ENCODE assay signal across 3 cellular contexts in genomic region chr12:8308611-8309010, GRCh38.
DNase-seq lines count a peak whose midpoint lies in the region.
"Not testable (repeated sequence)": the region's sequence is repeated elsewhere in the genome, so short reads cannot be mapped to it uniquely, and the experiment has no call there.

No MANE protein-coding gene starts in this region.

- H3K27ac ChIP-seq in SJCRH30: not testable (repeated sequence)

- H3K27ac Mint-ChIP-seq in activated naive CD4-positive, alpha-beta T cell treated with anti-CD3 and anti-CD28 coated beads, Interleukin-2, amount 50 U/mL, for 24 hours: peak overlapping the region; percentile 62

- peak; percentile 1 for DNase-seq in COLO668 (lab: John Stamatoyannopoulos, UW; ENCODE audit: unreplicated experiment)
- peak; percentile 65 to 74 for DNase-seq in SJCRH30

- H3K36me3 Mint-ChIP-seq in activated naive CD4-positive, alpha-beta T cell treated with anti-CD3 and anti-CD28 coated beads, Interleukin-2, amount 50 U/mL, for 24 hours: not testable (repeated sequence)

- not testable (repeated sequence) for H3K9me3 ChIP-seq in SJCRH30 (replicated peaks)

- not testable (repeated sequence) for H3K4me1 Mint-ChIP-seq in activated naive CD4-positive, alpha-beta T cell treated with anti-CD3 and anti-CD28 coated beads, Interleukin-2, amount 50 U/mL, for 24 hours

- H3K4me3 ChIP-seq in SJCRH30: not testable (repeated sequence)

- H3K27me3 Mint-ChIP-seq in activated naive CD4-positive, alpha-beta T cell treated with anti-CD3 and anti-CD28 coated beads, Interleukin-2, amount 50 U/mL, for 24 hours: not testable (repeated sequence)

- H3K4me1 ChIP-seq in SJCRH30: not testable (repeated sequence)

- H3K27me3 ChIP-seq in SJCRH30: not testable (repeated sequence)

- H3K36me3 ChIP-seq in SJCRH30: not testable (repeated sequence)

- H3K4me3 Mint-ChIP-seq in activated naive CD4-positive, alpha-beta T cell treated with anti-CD3 and anti-CD28 coated beads, Interleukin-2, amount 50 U/mL, for 24 hours: not testable (repeated sequence)

- not testable (repeated sequence) for H3K9me3 Mint-ChIP-seq in activated naive CD4-positive, alpha-beta T cell treated with anti-CD3 and anti-CD28 coated beads, Interleukin-2, amount 50 U/mL, for 24 hours
